In the genomic region with DNA sequence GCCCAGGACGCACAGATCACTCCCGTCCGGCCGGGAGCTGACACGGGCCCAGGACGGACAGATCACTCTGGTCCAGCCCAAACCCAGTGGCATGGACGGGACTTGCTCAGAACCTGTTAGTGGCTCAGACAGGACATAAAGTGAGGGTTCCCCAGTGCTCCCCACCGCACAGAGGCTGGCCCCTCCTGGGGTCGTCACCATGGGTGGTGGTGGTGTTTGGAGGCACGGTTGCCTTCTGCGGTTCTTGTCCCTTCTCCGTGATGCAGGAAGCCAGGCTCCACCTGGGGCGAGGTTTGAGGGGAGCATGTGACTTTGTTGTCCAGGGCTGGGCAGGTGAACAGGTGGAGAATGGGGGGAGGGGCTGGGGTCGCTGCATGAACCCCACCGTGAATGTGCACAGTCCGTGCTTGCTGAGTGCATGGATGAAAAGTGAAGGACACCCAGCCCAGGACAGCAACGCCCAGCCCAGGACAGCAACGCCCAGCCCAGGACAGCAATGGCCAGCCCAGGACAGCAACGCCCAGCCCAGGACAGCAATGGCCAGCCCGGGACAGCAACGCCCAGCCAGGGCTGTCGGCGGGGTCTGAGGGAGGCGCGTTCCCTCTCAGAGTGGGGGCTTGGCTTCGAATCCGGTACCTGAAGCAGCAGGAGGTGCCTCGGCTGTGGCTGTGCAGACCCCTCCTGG, we compare ENCODE assay signal across 1 cellular context.
TF ChIP-seq lines count a peak whose summit lies in the region.

No MANE protein-coding gene starts in this region.

TF ChIP-seq in HepG2, 621 proteins besides CTCF, POLR2A, EP300 and RAD21 (continued from another document):
- TF ChIP-seq, protein P1, sequence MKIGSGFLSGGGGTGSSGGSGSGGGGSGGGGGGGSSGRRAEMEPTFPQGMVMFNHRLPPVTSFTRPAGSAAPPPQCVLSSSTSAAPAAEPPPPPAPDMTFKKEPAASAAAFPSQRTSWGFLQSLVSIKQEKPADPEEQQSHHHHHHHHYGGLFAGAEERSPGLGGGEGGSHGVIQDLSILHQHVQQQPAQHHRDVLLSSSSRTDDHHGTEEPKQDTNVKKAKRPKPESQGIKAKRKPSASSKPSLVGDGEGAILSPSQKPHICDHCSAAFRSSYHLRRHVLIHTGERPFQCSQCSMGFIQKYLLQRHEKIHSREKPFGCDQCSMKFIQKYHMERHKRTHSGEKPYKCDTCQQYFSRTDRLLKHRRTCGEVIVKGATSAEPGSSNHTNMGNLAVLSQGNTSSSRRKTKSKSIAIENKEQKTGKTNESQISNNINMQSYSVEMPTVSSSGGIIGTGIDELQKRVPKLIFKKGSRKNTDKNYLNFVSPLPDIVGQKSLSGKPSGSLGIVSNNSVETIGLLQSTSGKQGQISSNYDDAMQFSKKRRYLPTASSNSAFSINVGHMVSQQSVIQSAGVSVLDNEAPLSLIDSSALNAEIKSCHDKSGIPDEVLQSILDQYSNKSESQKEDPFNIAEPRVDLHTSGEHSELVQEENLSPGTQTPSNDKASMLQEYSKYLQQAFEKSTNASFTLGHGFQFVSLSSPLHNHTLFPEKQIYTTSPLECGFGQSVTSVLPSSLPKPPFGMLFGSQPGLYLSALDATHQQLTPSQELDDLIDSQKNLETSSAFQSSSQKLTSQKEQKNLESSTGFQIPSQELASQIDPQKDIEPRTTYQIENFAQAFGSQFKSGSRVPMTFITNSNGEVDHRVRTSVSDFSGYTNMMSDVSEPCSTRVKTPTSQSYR (CRISPR knock-in tag; IDR thresholded peaks at IDR 0.05; ENCODE audit: borderline replicate concordance): peak; percentile 53; the same call in 1 of the 2 replicates
- TF ChIP-seq SNAPC4 (CRISPR knock-in tag; IDR thresholded peaks at IDR 0.05): no peak
- TF ChIP-seq, protein P2, sequence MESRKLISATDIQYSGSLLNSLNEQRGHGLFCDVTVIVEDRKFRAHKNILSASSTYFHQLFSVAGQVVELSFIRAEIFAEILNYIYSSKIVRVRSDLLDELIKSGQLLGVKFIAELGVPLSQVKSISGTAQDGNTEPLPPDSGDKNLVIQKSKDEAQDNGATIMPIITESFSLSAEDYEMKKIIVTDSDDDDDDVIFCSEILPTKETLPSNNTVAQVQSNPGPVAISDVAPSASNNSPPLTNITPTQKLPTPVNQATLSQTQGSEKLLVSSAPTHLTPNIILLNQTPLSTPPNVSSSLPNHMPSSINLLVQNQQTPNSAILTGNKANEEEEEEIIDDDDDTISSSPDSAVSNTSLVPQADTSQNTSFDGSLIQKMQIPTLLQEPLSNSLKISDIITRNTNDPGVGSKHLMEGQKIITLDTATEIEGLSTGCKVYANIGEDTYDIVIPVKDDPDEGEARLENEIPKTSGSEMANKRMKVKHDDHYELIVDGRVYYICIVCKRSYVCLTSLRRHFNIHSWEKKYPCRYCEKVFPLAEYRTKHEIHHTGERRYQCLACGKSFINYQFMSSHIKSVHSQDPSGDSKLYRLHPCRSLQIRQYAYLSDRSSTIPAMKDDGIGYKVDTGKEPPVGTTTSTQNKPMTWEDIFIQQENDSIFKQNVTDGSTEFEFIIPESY (CRISPR knock-in tag; IDR thresholded peaks at IDR 0.05): 0 out of 2 replicates have a peak, but pooled peaks have one; percentile 13
- 0 out of 2 replicates have a peak, but pooled peaks have one; percentile 9 for TF ChIP-seq MEIS2 (CRISPR knock-in tag; IDR thresholded peaks at IDR 0.05)
- TF ChIP-seq POLR2AphosphoS2 (IDR thresholded peaks at IDR 0.05; ENCODE audit: low read depth, low read length): no peak
- no peak for TF ChIP-seq ZNF563 (CRISPR knock-in tag; IDR thresholded peaks at IDR 0.05)
- no peak for TF ChIP-seq ZNF792 (CRISPR knock-in tag; IDR thresholded peaks at IDR 0.05)
- peak; percentile 61; the same call in 1 of the 2 replicates for TF ChIP-seq MTF2 (CRISPR knock-in tag; IDR thresholded peaks at IDR 0.05; ENCODE audit: borderline replicate concordance)
- TF ChIP-seq ZNF451 (CRISPR knock-in tag; IDR thresholded peaks at IDR 0.05): no peak
- TF ChIP-seq, protein P3, sequence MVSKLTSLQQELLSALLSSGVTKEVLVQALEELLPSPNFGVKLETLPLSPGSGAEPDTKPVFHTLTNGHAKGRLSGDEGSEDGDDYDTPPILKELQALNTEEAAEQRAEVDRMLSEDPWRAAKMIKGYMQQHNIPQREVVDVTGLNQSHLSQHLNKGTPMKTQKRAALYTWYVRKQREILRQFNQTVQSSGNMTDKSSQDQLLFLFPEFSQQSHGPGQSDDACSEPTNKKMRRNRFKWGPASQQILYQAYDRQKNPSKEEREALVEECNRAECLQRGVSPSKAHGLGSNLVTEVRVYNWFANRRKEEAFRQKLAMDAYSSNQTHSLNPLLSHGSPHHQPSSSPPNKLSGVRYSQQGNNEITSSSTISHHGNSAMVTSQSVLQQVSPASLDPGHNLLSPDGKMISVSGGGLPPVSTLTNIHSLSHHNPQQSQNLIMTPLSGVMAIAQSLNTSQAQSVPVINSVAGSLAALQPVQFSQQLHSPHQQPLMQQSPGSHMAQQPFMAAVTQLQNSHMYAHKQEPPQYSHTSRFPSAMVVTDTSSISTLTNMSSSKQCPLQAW (CRISPR knock-in tag; IDR thresholded peaks at IDR 0.05): no peak
- TF ChIP-seq YEATS4 (CRISPR knock-in tag; IDR thresholded peaks at IDR 0.05; ENCODE audit: borderline replicate concordance): no peak
- no peak for TF ChIP-seq SIN3B (IDR thresholded peaks at IDR 0.05; ENCODE audit: low read length)
TF ChIP-seq in HepG2: peak in this region for 13.
